Comparison of ENCODE assay signal across 28 cellular contexts in the genomic region with DNA sequence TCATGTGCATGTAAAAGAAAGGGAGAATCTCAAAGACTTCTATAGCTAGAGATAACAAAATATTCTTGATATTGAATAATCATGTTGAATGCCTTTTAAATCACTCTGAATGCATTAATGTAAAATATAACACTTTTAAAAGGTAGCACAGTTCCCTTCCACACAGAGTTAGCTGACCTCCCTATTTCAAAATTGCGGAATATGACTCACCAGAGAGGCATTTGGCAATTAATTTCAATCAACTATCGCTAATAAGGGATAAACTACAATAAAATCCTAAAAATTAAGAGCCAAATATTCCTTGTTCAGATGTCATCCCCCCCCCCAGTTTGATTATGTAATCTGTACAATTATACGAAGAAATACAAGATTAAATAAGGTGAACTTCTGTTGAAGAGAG. TPM values are rescaled to one million over a fixed set of nuclear protein-coding genes. Genes with fewer than 3 reads are reported as not detected.
DNase-seq lines count a peak whose midpoint lies in the region; ATAC-seq and TF ChIP-seq lines count a peak whose summit lies in the region.
"Had no signal": no experiment of that assay in that cellular context is flagged by ENCODE, and none has a peak within 500 bp of the region (broad histone marks: within the 10 kb centered on the region; RNA-seq: fewer than 3 reads in every experiment).

No MANE protein-coding gene starts in this region.

- in situ Hi-C loops in astrocyte of the spinal cord (cut with HindIII; ENCODE audit: low sequenced_read_pairs): no loop called here

- TF ChIP-seq CTCF in astrocyte of the spinal cord (IDR thresholded peaks at IDR 0.05; ENCODE audit: low read depth, low read length): no peak

- H3K36me3 Mint-ChIP-seq in stimulated activated memory B cell treated with anti-CD40 and anti-IgM and Interleukin-4, amounts not matched to agents 10 μg/mL and 1 μg/mL and 100 μg/mL, for 72 hours: peaks cover 21% of the 10 kb centered on the region

- DNase-seq in EH (ENCODE audit: low read depth) (peak; percentile 18), astrocyte of the spinal cord (ENCODE audit: low read depth, low spot score) (peak; percentile 10), iris pigment epithelial cell (ENCODE audit: low read depth) (peak; percentile 24), posterior vena cava (ENCODE audit: low spot score) (no peak)
- DNase-seq: ACHN; activated CD4-positive, alpha-beta T cell treated with anti-CD3 and anti-CD28 coated beads for 4 hours; activated naive CD4-positive, alpha-beta T cell treated with anti-CD3 and anti-CD28 coated beads, Interleukin-2, amount 50 U/mL, for 16 hours; BE2C; CD8-positive, alpha-beta T cell; cortex of kidney; effector memory CD4-positive, alpha-beta T cell; foreskin melanocyte; GOT3; NCI-H1436 treated with DMSO at 0.1 percent for 48 hours; NCI-H2081 treated with DMSO at 0.1 percent for 48 hours; NCI-H345; NCI-H69; PC-9; stimulated activated naive CD4-positive, alpha-beta T cell treated with Interleukin-2 at 50 U/mL for 16 hours; WERI-Rb-1 had no signal

- ATAC-seq in stimulated activated memory B cell treated with anti-CD40 and anti-IgM and Interleukin-4, amounts not matched to agents 10 μg/mL and 1 μg/mL and 100 μg/mL, for 72 hours: no peak
- ATAC-seq in GM18907 (IDR thresholded peaks at IDR 0.05; ENCODE audit: unreplicated experiment): no peak
- ATAC-seq: activated T-helper 17 cell treated with anti-CD3 and anti-CD28 coated beads, Interleukin-2, amount 50 U/mL, for 72 hours; CD8-positive, alpha-beta T cell; Right ventricle myocardium inferior had no signal

- H3K4me3 Mint-ChIP-seq in stimulated activated memory B cell treated with anti-CD40 and anti-IgM and Interleukin-4, amounts not matched to agents 10 μg/mL and 1 μg/mL and 100 μg/mL, for 72 hours: no peak overlapping the region
- H3K4me3 Mint-ChIP-seq: activated T-helper 17 cell treated with anti-CD3 and anti-CD28 coated beads, Interleukin-2, amount 50 U/mL, for 72 hours; CD8-positive, alpha-beta T cell; nephron had no signal

- TF ChIP-seq EP300 in Ishikawa (IDR thresholded peaks at IDR 0.05; ENCODE audit: borderline replicate concordance): no peak

- intact Hi-C loops in posterior vena cava (cut with DNase I): no loop called here

- TF ChIP-seq RAD21 in Ishikawa (IDR thresholded peaks at IDR 0.05; ENCODE audit: low read depth): no peak

- no peaks in the 10 kb centered on the region for H3K4me1 Mint-ChIP-seq in stimulated activated memory B cell treated with anti-CD40 and anti-IgM and Interleukin-4, amounts not matched to agents 10 μg/mL and 1 μg/mL and 100 μg/mL, for 72 hours
- H3K4me1 Mint-ChIP-seq: activated T-helper 17 cell treated with anti-CD3 and anti-CD28 coated beads, Interleukin-2, amount 50 U/mL, for 72 hours had no signal

- H3K9me3 Mint-ChIP-seq in stimulated activated memory B cell treated with anti-CD40 and anti-IgM and Interleukin-4, amounts not matched to agents 10 μg/mL and 1 μg/mL and 100 μg/mL, for 72 hours: no peaks in the 10 kb centered on the region
- H3K9me3 Mint-ChIP-seq: activated T-helper 17 cell treated with anti-CD3 and anti-CD28 coated beads, Interleukin-2, amount 50 U/mL, for 72 hours; CD8-positive, alpha-beta T cell; nephron had no signal

- no peak overlapping the region for H3K27ac Mint-ChIP-seq in stimulated activated memory B cell treated with anti-CD40 and anti-IgM and Interleukin-4, amounts not matched to agents 10 μg/mL and 1 μg/mL and 100 μg/mL, for 72 hours
- H3K27ac Mint-ChIP-seq: activated T-helper 17 cell treated with anti-CD3 and anti-CD28 coated beads, Interleukin-2, amount 50 U/mL, for 72 hours; CD8-positive, alpha-beta T cell; nephron had no signal

- H3K27me3 Mint-ChIP-seq in stimulated activated memory B cell treated with anti-CD40 and anti-IgM and Interleukin-4, amounts not matched to agents 10 μg/mL and 1 μg/mL and 100 μg/mL, for 72 hours: no peaks in the 10 kb centered on the region
- H3K27me3 Mint-ChIP-seq: activated T-helper 17 cell treated with anti-CD3 and anti-CD28 coated beads, Interleukin-2, amount 50 U/mL, for 72 hours had no signal

- H3K4me3 ChIP-seq in astrocyte of the spinal cord (ENCODE audit: low read depth, low read length): no peak overlapping the region
- H3K4me3 ChIP-seq: lung, PC-9, skin epidermis had no signal

TF ChIP-seq in Ishikawa, 13 proteins besides CTCF, POLR2A, EP300 and RAD21:
- TF ChIP-seq, protein P1, sequence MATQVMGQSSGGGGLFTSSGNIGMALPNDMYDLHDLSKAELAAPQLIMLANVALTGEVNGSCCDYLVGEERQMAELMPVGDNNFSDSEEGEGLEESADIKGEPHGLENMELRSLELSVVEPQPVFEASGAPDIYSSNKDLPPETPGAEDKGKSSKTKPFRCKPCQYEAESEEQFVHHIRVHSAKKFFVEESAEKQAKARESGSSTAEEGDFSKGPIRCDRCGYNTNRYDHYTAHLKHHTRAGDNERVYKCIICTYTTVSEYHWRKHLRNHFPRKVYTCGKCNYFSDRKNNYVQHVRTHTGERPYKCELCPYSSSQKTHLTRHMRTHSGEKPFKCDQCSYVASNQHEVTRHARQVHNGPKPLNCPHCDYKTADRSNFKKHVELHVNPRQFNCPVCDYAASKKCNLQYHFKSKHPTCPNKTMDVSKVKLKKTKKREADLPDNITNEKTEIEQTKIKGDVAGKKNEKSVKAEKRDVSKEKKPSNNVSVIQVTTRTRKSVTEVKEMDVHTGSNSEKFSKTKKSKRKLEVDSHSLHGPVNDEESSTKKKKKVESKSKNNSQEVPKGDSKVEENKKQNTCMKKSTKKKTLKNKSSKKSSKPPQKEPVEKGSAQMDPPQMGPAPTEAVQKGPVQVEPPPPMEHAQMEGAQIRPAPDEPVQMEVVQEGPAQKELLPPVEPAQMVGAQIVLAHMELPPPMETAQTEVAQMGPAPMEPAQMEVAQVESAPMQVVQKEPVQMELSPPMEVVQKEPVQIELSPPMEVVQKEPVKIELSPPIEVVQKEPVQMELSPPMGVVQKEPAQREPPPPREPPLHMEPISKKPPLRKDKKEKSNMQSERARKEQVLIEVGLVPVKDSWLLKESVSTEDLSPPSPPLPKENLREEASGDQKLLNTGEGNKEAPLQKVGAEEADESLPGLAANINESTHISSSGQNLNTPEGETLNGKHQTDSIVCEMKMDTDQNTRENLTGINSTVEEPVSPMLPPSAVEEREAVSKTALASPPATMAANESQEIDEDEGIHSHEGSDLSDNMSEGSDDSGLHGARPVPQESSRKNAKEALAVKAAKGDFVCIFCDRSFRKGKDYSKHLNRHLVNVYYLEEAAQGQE (IDR thresholded peaks at IDR 0.05; ENCODE audit: low read depth): no peak
- TF ChIP-seq, protein P2, sequence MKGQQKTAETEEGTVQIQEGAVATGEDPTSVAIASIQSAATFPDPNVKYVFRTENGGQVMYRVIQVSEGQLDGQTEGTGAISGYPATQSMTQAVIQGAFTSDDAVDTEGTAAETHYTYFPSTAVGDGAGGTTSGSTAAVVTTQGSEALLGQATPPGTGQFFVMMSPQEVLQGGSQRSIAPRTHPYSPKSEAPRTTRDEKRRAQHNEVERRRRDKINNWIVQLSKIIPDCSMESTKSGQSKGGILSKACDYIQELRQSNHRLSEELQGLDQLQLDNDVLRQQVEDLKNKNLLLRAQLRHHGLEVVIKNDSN (IDR thresholded peaks at IDR 0.05): no peak
- TF ChIP-seq TEAD4 (IDR thresholded peaks at IDR 0.05): 0 out of 2 replicates have a peak, but pooled peaks have one; percentile 12
- no peak for TF ChIP-seq CREB1 (IDR thresholded peaks at IDR 0.05; ENCODE audit: low read depth)

RNA-seq across cellular contexts. Expression of a gene that starts 29.3 kb away (rescaled TPM):
- 10 to 100 TPM; 46.3 to 54.3 TPM for total RNA-seq in posterior vena cava
